Comparison of ENCODE assay signal across 21 cellular contexts in the genomic region with DNA sequence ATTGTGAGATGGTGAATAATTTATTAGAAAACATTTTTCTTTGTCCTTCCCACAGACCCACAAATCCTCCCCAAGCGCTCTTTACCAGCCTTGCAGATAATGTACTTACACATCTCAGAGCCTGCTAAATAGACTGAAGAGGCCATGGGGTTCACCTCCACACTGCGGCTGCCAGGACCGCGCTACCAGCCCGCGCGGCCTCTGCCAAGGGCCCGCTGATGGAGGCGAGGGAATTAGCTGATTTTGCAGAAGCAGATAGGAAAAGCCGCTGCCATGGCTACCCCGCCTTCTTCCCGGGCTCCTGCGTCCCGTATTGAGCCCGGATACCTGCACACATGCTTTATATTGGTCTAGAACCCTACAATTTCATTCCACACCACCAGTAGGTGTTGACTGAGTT.
DNase-seq lines count a peak whose midpoint lies in the region; ATAC-seq and TF ChIP-seq lines count a peak whose summit lies in the region.
"Had no signal": no experiment of that assay in that cellular context is flagged by ENCODE, and none has a peak within 500 bp of the region (broad histone marks: within the 10 kb centered on the region; RNA-seq: fewer than 3 reads in every experiment).

No MANE protein-coding gene starts in this region.

- no peaks in the 10 kb centered on the region for H3K36me3 ChIP-seq in skeletal muscle satellite cell (ENCODE audit: insufficient read depth, low read length)
- H3K36me3 ChIP-seq: SJCRH30, upper lobe of left lung had no signal

- H3K27me3 Mint-ChIP-seq in brain = peaks cover 35% of the 10 kb centered on the region

- H3K27ac Mint-ChIP-seq in brain = no peak overlapping the region
- H3K27ac Mint-ChIP-seq: activated B cell treated with CpG ODN at 0.5 μM for 24 hours; activated CD4-positive, alpha-beta memory T cell treated with anti-CD3 and anti-CD28 coated beads, Interleukin-2, amount 10 ng/mL, durations not matched to agents 7 days and 5 days; B cell; stimulated activated naive CD8-positive, alpha-beta T cell treated with anti-CD3 and anti-CD28 coated beads, Interleukin-15, Interleukin-2, amounts not matched to agents 100 ng/mL and 50 ng/mL, for 24 hours had no signal

- no peaks in the 10 kb centered on the region for H3K36me3 Mint-ChIP-seq in brain

- H3K9me3 ChIP-seq in iPS-18c (ENCODE audit: control insufficient read depth, insufficient read depth, low read length) (no peaks in the 10 kb centered on the region), skeletal muscle satellite cell (replicated peaks; ENCODE audit: low read length) (no peaks in the 10 kb centered on the region)
- H3K9me3 ChIP-seq: mucosa of descending colon, SJCRH30 had no signal

- peak overlapping the region; percentile 39; the same call in 1 of the 2 replicates for H3K4me3 ChIP-seq in iPS-18c (ENCODE audit: insufficient read depth, low read depth, low read length)
- no peak overlapping the region for H3K4me3 ChIP-seq in skeletal muscle satellite cell (ENCODE audit: low read length)
- H3K4me3 ChIP-seq: mucosa of descending colon, SJCRH30, upper lobe of left lung had no signal

- peaks cover 5% of the 10 kb centered on the region for H3K4me1 Mint-ChIP-seq in brain
- H3K4me1 Mint-ChIP-seq: activated B cell treated with CpG ODN at 0.5 μM for 24 hours; activated CD4-positive, alpha-beta memory T cell treated with anti-CD3 and anti-CD28 coated beads, Interleukin-2, amount 10 ng/mL, durations not matched to agents 7 days and 5 days; B cell had no signal

- DNase-seq in NCI-H1105 (lab: John Stamatoyannopoulos, UW) (peak; percentile 18), NCI-H1105 treated with DMSO at 0.1 percent for 48 hours (lab: John Stamatoyannopoulos, UW) (no peak), NCI-H226 (no peak), inferior parietal cortex (ENCODE audit: extremely low spot score) (no peak)
- DNase-seq: 8988T; activated B cell treated with CpG ODN at 0.5 μM for 24 hours; activated CD4-positive, alpha-beta memory T cell treated with anti-CD3 and anti-CD28 coated beads, Interleukin-2, amount 10 ng/mL, durations not matched to agents 7 days and 5 days; activated naive CD4-positive, alpha-beta T cell; mucosa of descending colon; NCI-H1417 treated with DMSO at 0.1 percent for 48 hours; PC-3; SJCRH30; stimulated activated CD4-positive, alpha-beta T cell treated with anti-CD3 and anti-CD28 coated beads, Interleukin-2, amount 100 ng/mL, for 24 hours; T-helper 2 cell had no signal

- H3K27me3 ChIP-seq in skeletal muscle satellite cell (ENCODE audit: control insufficient read depth, insufficient read depth, low read length) = peaks cover 41% of the 10 kb centered on the region
- H3K27me3 ChIP-seq: SJCRH30 had no signal

- no peak for ATAC-seq in HG03469 (IDR thresholded peaks at IDR 0.05; ENCODE audit: unreplicated experiment)
- ATAC-seq: mucosa of descending colon, PC-3 had no signal

- peak overlapping the region; percentile 73 for H3K4me2 ChIP-seq in skeletal muscle satellite cell (ENCODE audit: low read length)

- no peak overlapping the region for H3K9ac ChIP-seq in skeletal muscle satellite cell (ENCODE audit: low read depth, low read length)

- peak in 1 of 2 experiments; percentile 3 for TF ChIP-seq CTCF in brain (conservative IDR thresholded peaks at IDR 0.05)

- peaks cover 4 to 7% (median 4%) of the 10 kb centered on the region in 5 experiments for H3K9me3 Mint-ChIP-seq in brain
- H3K9me3 Mint-ChIP-seq: activated CD4-positive, alpha-beta memory T cell treated with anti-CD3 and anti-CD28 coated beads, Interleukin-2, amount 10 ng/mL, durations not matched to agents 7 days and 5 days had no signal

- no peaks in the 10 kb centered on the region for H3K4me1 ChIP-seq in skeletal muscle satellite cell (ENCODE audit: control insufficient read depth, insufficient read depth, low read length)
- H3K4me1 ChIP-seq: SJCRH30 had no signal

- peak overlapping the region in 4 of 5 experiments; percentile 37 to 77 (median 53) for H3K4me3 Mint-ChIP-seq in brain
- H3K4me3 Mint-ChIP-seq: activated B cell treated with CpG ODN at 0.5 μM for 24 hours; activated CD4-positive, alpha-beta memory T cell treated with anti-CD3 and anti-CD28 coated beads, Interleukin-2, amount 10 ng/mL, durations not matched to agents 7 days and 5 days; B cell; stimulated activated naive CD8-positive, alpha-beta T cell treated with anti-CD3 and anti-CD28 coated beads, Interleukin-15, Interleukin-2, amounts not matched to agents 100 ng/mL and 50 ng/mL, for 24 hours had no signal
